Comparison of ENCODE assay signal across 8 cellular contexts in genomic region chr6:152271681-152272464, GRCh38.
DNase-seq lines count a peak whose midpoint lies in the region; ATAC-seq and TF ChIP-seq lines count a peak whose summit lies in the region.

No MANE protein-coding gene starts in this region.

- H3K4me1 ChIP-seq in right atrium auricular region (peaks cover 0 to 56% of the 10 kb centered on the region in 2 donors), vagina (peaks cover 52% of the 10 kb centered on the region)

- H3K4me3 ChIP-seq in right atrium auricular region (no peak overlapping the region), vagina (no peak overlapping the region)

- H3K27me3 ChIP-seq in right atrium auricular region, result no peaks in the 10 kb centered on the region
- no peaks in the 10 kb centered on the region for H3K27me3 ChIP-seq in vagina

- DNase-seq in AG08395 (ENCODE audit: low spot score) (peak; percentile 57), NCI-H69 (lab: John Stamatoyannopoulos, UW) (peak; percentile 10), right atrium auricular region (ENCODE audit: low spot score) (peak; percentile 75), vagina (ENCODE audit: extremely low spot score in 2 of 2) (no peak), amniotic stem cell (lab: John Stamatoyannopoulos, UW) (no peak), UCSD-AML1 (lab: John Stamatoyannopoulos, UW; ENCODE audit: unreplicated experiment) (no peak)

- TF ChIP-seq CTCF in right atrium auricular region (IDR thresholded peaks at IDR 0.05), result no peak
- no peak for TF ChIP-seq CTCF in vagina (IDR thresholded peaks at IDR 0.05)

- H3K9me3 ChIP-seq in right atrium auricular region (no peaks in the 10 kb centered on the region), vagina (no peaks in the 10 kb centered on the region)

- H3K36me3 ChIP-seq in right atrium auricular region, result peaks cover 20% of the 10 kb centered on the region
- H3K36me3 ChIP-seq in vagina, result no peaks in the 10 kb centered on the region

- H3K27ac ChIP-seq in right atrium auricular region, result peak overlapping the region; percentile 70 to 74
- H3K27ac ChIP-seq in vagina, result peak overlapping the region; percentile 76

- peak; percentile 64 for ATAC-seq in GM21381 (IDR thresholded peaks at IDR 0.05; ENCODE audit: unreplicated experiment)
- ATAC-seq in GM19397 (IDR thresholded peaks at IDR 0.05; ENCODE audit: unreplicated experiment), result no peak

- TF ChIP-seq POLR2A in vagina (IDR thresholded peaks at IDR 0.05), result no peak

- intact Hi-C loops in vagina (cut with DNase I), result no loop called here

Comparison
In these comparisons a context has a peak if more than half of its experiments do, and no peak if none do; other contexts are left out.
1. DNase-seq: peak in AG08395 (single experiment), NCI-H69 (single experiment) and right atrium auricular region (single experiment); none in vagina (0 of 2), amniotic stem cell (single experiment) and UCSD-AML1 (single experiment).